10 cellular contexts compared by ENCODE assay signal in genomic region chr7:150340875-150341262, GRCh38. TPM values are rescaled to one million over a fixed set of nuclear protein-coding genes. Genes with fewer than 3 reads are reported as not detected.
DNase-seq lines count a peak whose midpoint lies in the region; ATAC-seq and TF ChIP-seq lines count a peak whose summit lies in the region.
"Had no signal": no experiment of that assay in that cellular context is flagged by ENCODE, and none has a peak within 500 bp of the region (broad histone marks: within the 10 kb centered on the region; RNA-seq: fewer than 3 reads in every experiment).

No MANE protein-coding gene starts in this region.

- no peak overlapping the region for H3K27ac Mint-ChIP-seq in neural crest cell (ENCODE audit: unreplicated experiment)

- H3K9me3 Mint-ChIP-seq in neural crest cell: no peaks in the 10 kb centered on the region

- intact Hi-C loops in left ventricle myocardium superior (cut with micrococcal nuclease) (no loop called here), tibial artery (cut with DNase I; ENCODE audit: low total_unique reads) (no loop called here)

- in situ Hi-C loops in astrocyte of the spinal cord (cut with HindIII; ENCODE audit: low sequenced_read_pairs): no loop called here

- TF ChIP-seq CTCF in astrocyte of the spinal cord (IDR thresholded peaks at IDR 0.05; ENCODE audit: low read depth, low read length): no peak
- TF ChIP-seq CTCF in neural crest cell (conservative IDR thresholded peaks at IDR 0.05): no peak
- TF ChIP-seq CTCF in tibial artery (IDR thresholded peaks at IDR 0.05): no peak

- peaks cover 21% of the 10 kb centered on the region for H3K4me1 Mint-ChIP-seq in neural crest cell

- peak overlapping the region; percentile 68 for H3K4me3 Mint-ChIP-seq in neural crest cell

- DNase-seq in astrocyte of the spinal cord (ENCODE audit: low read depth, low spot score): no peak
- DNase-seq in left ventricle myocardium superior: no peak
- no peak for DNase-seq in neural crest cell (ENCODE audit: low read depth, low spot score)
- peak in 1 of 2 donors; percentile 67 for DNase-seq in tibial artery
- DNase-seq in NCI-H526 (lab: John Stamatoyannopoulos, UW): no peak
- DNase-seq in NCI-H146 treated with DMSO at 0.1 percent for 48 hours (lab: John Stamatoyannopoulos, UW; ENCODE audit: unreplicated experiment): no peak
- DNase-seq: activated CD8-positive, alpha-beta memory T cell treated with anti-CD3 and anti-CD28 coated beads for 24 hours; NCI-H510A treated with DMSO at 0.1 percent for 48 hours had no signal

- peaks cover 0 to 15% (median 0%) of the 10 kb centered on the region in 3 donors for H3K36me3 ChIP-seq in tibial artery

- H3K4me3 ChIP-seq in astrocyte of the spinal cord (ENCODE audit: low read depth, low read length) (peak overlapping the region; percentile 30), tibial artery (peak overlapping the region; percentile 59 to 63)

- ATAC-seq in left ventricle myocardium superior (peak; percentile 3), HG03378 (IDR thresholded peaks at IDR 0.05; ENCODE audit: unreplicated experiment) (no peak), GM19035 (IDR thresholded peaks at IDR 0.05; ENCODE audit: unreplicated experiment) (no peak)

- no peaks in the 10 kb centered on the region for H3K27me3 ChIP-seq in tibial artery

- peaks cover 48% of the 10 kb centered on the region for H3K27me3 Mint-ChIP-seq in neural crest cell (ENCODE audit: low read depth)

- no peaks in the 10 kb centered on the region for H3K9me3 ChIP-seq in tibial artery

- H3K36me3 Mint-ChIP-seq in neural crest cell (ENCODE audit: low read depth): no peaks in the 10 kb centered on the region

- peak overlapping the region; percentile 71 to 90 for H3K27ac ChIP-seq in tibial artery

- H3K4me1 ChIP-seq in tibial artery: peaks cover 0 to 40% (median 23%) of the 10 kb centered on the region in 4 donors

RNA-seq across cellular contexts. Expression of gene RARRES2, which starts 0.6 kb away (rescaled TPM):
- total RNA-seq in left ventricle myocardium superior (18.7 TPM), neural crest cell (24.4 and 26.3 TPM in 2 replicates)

RNA-seq across cellular contexts. Expression of gene ACTR3C, which starts 17.5 kb away (rescaled TPM):
- total RNA-seq in left ventricle myocardium superior (4.0 TPM), neural crest cell (0.49 and 0.61 TPM in 2 replicates)

RNA-seq across cellular contexts. Expression of gene LRRC61, which starts 17.7 kb away (rescaled TPM):
- total RNA-seq in left ventricle myocardium superior (3.7 TPM), neural crest cell (23.2 and 26.3 TPM in 2 replicates)

RNA-seq across cellular contexts. Expression of gene REPIN1, which starts 27.8 kb away (rescaled TPM):
- total RNA-seq in left ventricle myocardium superior (131 TPM), neural crest cell (212 and 224 TPM in 2 replicates)

RNA-seq across cellular contexts. Expression of gene ZNF775, which starts 38.3 kb away (rescaled TPM):
- 3.0 TPM for total RNA-seq in left ventricle myocardium superior
- 13.3 and 16.5 TPM in 2 replicates for total RNA-seq in neural crest cell
